8 cellular contexts compared by ENCODE assay signal in the genomic region with DNA sequence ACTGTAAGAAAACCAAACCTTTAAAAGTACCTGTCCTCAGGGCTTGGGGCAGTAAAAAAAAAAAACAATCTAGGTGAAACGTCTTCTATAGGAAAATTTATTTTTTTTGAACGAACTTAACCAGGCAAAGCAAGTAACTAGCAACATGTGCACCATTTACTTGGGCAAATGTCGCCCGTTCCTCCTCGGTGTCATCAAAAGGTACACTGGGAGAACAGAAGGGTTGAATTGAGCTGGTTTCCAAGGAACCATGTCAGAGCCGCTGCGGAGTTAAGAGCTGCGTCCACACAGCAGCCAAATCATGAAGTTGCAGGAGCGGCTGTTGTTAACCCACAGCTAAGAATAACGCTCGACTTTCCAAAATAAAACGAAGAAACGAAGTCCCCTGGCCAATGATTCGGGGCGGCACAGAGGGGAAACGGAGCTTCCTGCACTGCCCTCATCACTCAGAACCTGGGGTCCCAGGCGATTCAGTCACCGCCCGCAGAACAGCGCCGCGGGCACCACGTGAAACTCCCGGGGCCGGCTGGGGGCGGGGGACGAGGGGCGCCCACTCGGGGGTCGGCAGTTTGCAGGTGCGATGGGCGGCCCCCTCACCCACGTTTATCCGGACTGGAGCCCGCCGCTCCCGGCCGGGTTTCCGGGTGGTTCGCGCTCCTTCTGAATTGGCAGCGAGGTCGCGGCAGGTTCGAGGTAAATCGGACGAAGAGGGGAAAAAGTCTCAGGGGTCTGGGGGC. TPM values are rescaled to one million over a fixed set of nuclear protein-coding genes. Genes with fewer than 3 reads are reported as not detected.
DNase-seq lines count a peak whose midpoint lies in the region; ATAC-seq and TF ChIP-seq lines count a peak whose summit lies in the region.
"Not testable (repeated sequence)": the region's sequence is repeated elsewhere in the genome, so short reads cannot be mapped to it uniquely, and the experiment has no call there.

No MANE protein-coding gene starts in this region.

- peak overlapping the region; percentile 52; the same call in 1 of the 2 replicates for H2AFZ ChIP-seq in DND-41 (ENCODE audit: low read depth, low read length)
- not testable (repeated sequence) for H2AFZ ChIP-seq in HCT116 (ENCODE audit: low read depth, low read length, poor library complexity, severe bottlenecking)

- not testable (repeated sequence) for TF ChIP-seq RAD21 in HCT116 (IDR thresholded peaks at IDR 0.05; ENCODE audit: low read depth)

- POLR2A ChIA-PET in HCT116 (lab: Charles Lee) = not testable (repeated sequence)

- peaks cover 8 to 18% of the 10 kb centered on the region in 2 donors for H3K4me1 Mint-ChIP-seq in immature natural killer cell

- not testable (repeated sequence) for TF ChIP-seq POLR2A in HCT116 (IDR thresholded peaks at IDR 0.05; ENCODE audit: borderline replicate concordance, extremely low read depth, insufficient read depth, insufficient read length); Peyer's patch (IDR thresholded peaks at IDR 0.05)

- H4K20me1 ChIP-seq in DND-41 (ENCODE audit: insufficient read depth, low read length); HCT116 (ENCODE audit: insufficient read depth): not testable (repeated sequence)

- H3K9ac ChIP-seq in DND-41 (ENCODE audit: low read depth, low read length) (peak overlapping the region; percentile 67), HCT116 (ENCODE audit: low read length) (peak overlapping the region; percentile 65)

- H3K79me2 ChIP-seq in DND-41 (ENCODE audit: insufficient read depth, low read length) (peaks cover 33% of the 10 kb centered on the region), HCT116 (ENCODE audit: insufficient read depth, low read length) (peaks cover 19% of the 10 kb centered on the region)

- BruUV-seq in HCT116 (replicated peaks; lab: Mats Ljungman, UMichigan) = not testable (repeated sequence)

- not testable (repeated sequence) for H3K9me3 Mint-ChIP-seq in immature natural killer cell

- H3K9me3 ChIP-seq in DND-41 (ENCODE audit: insufficient read depth, low read length, severe bottlenecking); HCT116 (ENCODE audit: control insufficient read depth in 1 of 2, insufficient read depth in 1 of 2, low read depth in 1 of 2, low read length in 2 of 2); Peyer's patch: not testable (repeated sequence)

- not testable (repeated sequence) for H3K36me3 Mint-ChIP-seq in immature natural killer cell

- H3K4me3 Mint-ChIP-seq in immature natural killer cell = peak overlapping the region; percentile 83 to 94 (median 89)

- not testable (repeated sequence) for H3K9me2 ChIP-seq in HCT116 (ENCODE audit: insufficient read depth)

- H3K27me3 ChIP-seq in DND-41 (ENCODE audit: insufficient read depth, low read length, poor library complexity); HCT116 (ENCODE audit: insufficient read depth, low read length); Peyer's patch; dorsolateral prefrontal cortex: not testable (repeated sequence)

- DNase-seq in DND-41 (peak; percentile 64), Peyer's patch (peak; percentile 37 to 61 (median 51)), dorsolateral prefrontal cortex (peak in 4 of 10 donors; percentile 19 to 47 (median 35)), immature natural killer cell (peak in 2 of 3 donors; percentile 37 to 38), posterior vena cava (ENCODE audit: low spot score) (peak; percentile 80)
- DNase-seq in HCT116 (ENCODE audit: low read depth, low spot score); substantia nigra (lab: John Stamatoyannopoulos, UW): not testable (repeated sequence)
- DNase-seq in activated T-cell treated with anti-CD3 and anti-CD28 coated beads, Interleukin-2, amount 50 U/mL, for 1 hour = peak; percentile 45

- RAD21 ChIA-PET in HCT116 (lab: Charles Lee; ENCODE audit: low non-redundant PET in 1 of 2, low total read pairs in 2 of 2, uncharacterized antibody in 2 of 2, unreplicated experiment in 2 of 2) = not testable (repeated sequence)

- intact Hi-C loops in HCT116 (cut with micrococcal nuclease); dorsolateral prefrontal cortex (cut with DNase I); posterior vena cava (cut with DNase I): not testable (repeated sequence)

- H3K27ac ChIP-seq in DND-41 (ENCODE audit: low read length) (peak overlapping the region; percentile 71), HCT116 (ENCODE audit: low read depth, low read length) (peak overlapping the region; percentile 84), Peyer's patch (peak overlapping the region; percentile 86 to 98 (median 93)), dorsolateral prefrontal cortex (peak overlapping the region in 51 of 59 donors; percentile 10 to 99 (median 95)), substantia nigra (ENCODE audit: low read depth, low read length, poor library complexity, severe bottlenecking) (peak overlapping the region; percentile 67)

- H3K36me3 ChIP-seq in DND-41 (ENCODE audit: insufficient read depth, low read length); HCT116 (ENCODE audit: control insufficient read depth in 1 of 2, insufficient read depth in 2 of 2, low read length in 2 of 2); Peyer's patch: not testable (repeated sequence)

- CTCF ChIA-PET in HCT116 (lab: Charles Lee) = not testable (repeated sequence)

- peak overlapping the region; percentile 75 to 88 (median 85) for H3K27ac Mint-ChIP-seq in immature natural killer cell

- not testable (repeated sequence) for TF ChIP-seq CTCF in DND-41 (IDR thresholded peaks at IDR 0.05; ENCODE audit: borderline replicate concordance, extremely low read depth, low read length, poor library complexity, severe bottlenecking); HCT116 (IDR thresholded peaks at IDR 0.05 in 2 of 3, conservative IDR thresholded peaks at IDR 0.05 in 1 of 3; ENCODE audit: borderline replicate concordance in 1 of 3, insufficient read depth in 1 of 3, low read depth in 2 of 3, low read length in 2 of 3); Peyer's patch (IDR thresholded peaks at IDR 0.05)
- peak in 1 of 56 donors; percentile 7 for TF ChIP-seq CTCF in dorsolateral prefrontal cortex (IDR thresholded peaks at IDR 0.05 in 54 of 56, conservative IDR thresholded peaks at IDR 0.05 in 2 of 56; ENCODE audit: low read depth in 1 of 56, partially characterized antibody in 56 of 56)

- H3K4me1 ChIP-seq in DND-41 (ENCODE audit: insufficient read depth, low read length); HCT116 (ENCODE audit: control insufficient read depth in 1 of 2, insufficient read depth in 2 of 2, low read length in 2 of 2); Peyer's patch: not testable (repeated sequence)

- not testable (repeated sequence) for H3K27me3 Mint-ChIP-seq in immature natural killer cell (ENCODE audit: low read depth in 3 of 3)

- H3K4me3 ChIP-seq in DND-41 (ENCODE audit: low read depth in 1 of 2, low read length in 2 of 2) = peak overlapping the region; percentile 72 to 77
- peak overlapping the region; percentile 50 to 59 for H3K4me3 ChIP-seq in HCT116 (replicated peaks in 1 of 2; ENCODE audit: low read depth in 1 of 2, low read length in 2 of 2)
- H3K4me3 ChIP-seq in Peyer's patch = peak overlapping the region; percentile 63 to 87 (median 74)
- H3K4me3 ChIP-seq in dorsolateral prefrontal cortex = peak overlapping the region; percentile 43 to 85 (median 73)

- peak; percentile 15; the same call in 2 of the 3 replicates for ATAC-seq in DND-41 (ENCODE audit: insufficient read depth, low read depth)
- ATAC-seq in HCT116 = not testable (repeated sequence)

- H3K4me2 ChIP-seq in DND-41 (ENCODE audit: insufficient read depth, low read length) (peak overlapping the region; percentile 71), HCT116 (ENCODE audit: low read length) (peak overlapping the region; percentile 76)

TF ChIP-seq in HCT116, 20 proteins besides CTCF, POLR2A, EP300 and RAD21:
- TF ChIP-seq SIN3A (IDR thresholded peaks at IDR 0.05; ENCODE audit: low read depth) = 0 out of 2 replicates have a peak, but pooled peaks have one; percentile 5

RNA-seq across cellular contexts. Expression of gene PLGLB1, which starts 53.6 kb away (rescaled TPM):
- total RNA-seq in HCT116 (2021; ENCODE audit: unreplicated experiment) (1.3 TPM), Peyer's patch (10 to 100 TPM in 1 of 4 donors, 1 to 10 TPM in 3; 1.4 to 10.7 (median 8.2) TPM), dorsolateral prefrontal cortex (10 to 100 TPM in 118 of 120 experiments, 1 to 10 TPM in 2; 8.1 to 40.8 (median 19.5) TPM), posterior vena cava (1 to 10 TPM in 1 of 2 donors, under 1 TPM in 1; 0.42 to 1.4 TPM)
- 0.30 and 0.32 TPM in 2 replicates for polyA plus RNA-seq in HCT116 (2012)
- polyA plus RNA-seq in immature natural killer cell = under 1 TPM in 2 of 3 donors, not detected in 1; 0.52 to 0.67 TPM
